ENCODE assay signal across 6 cellular contexts in genomic region chr16:30561212-30561816, GRCh38. TPM values are rescaled to one million over a fixed set of nuclear protein-coding genes. Genes with fewer than 3 reads are reported as not detected.
DNase-seq lines count a peak whose midpoint lies in the region; ATAC-seq and TF ChIP-seq lines count a peak whose summit lies in the region.

No MANE protein-coding gene starts in this region.

- CTCF ChIA-PET in GM10248 (lab: Yijun Ruan, JAX) = interaction anchor here (1.0 to 1.3 kb wide), 3 partner anchors 11 to 131 kb away, joined by 3 to 5 read pairs (median 3); partner anchors contain the start of genes DCTPP1 and ZNF688
- CTCF ChIA-PET in naive thymus-derived CD4-positive, alpha-beta T cell (lab: Charles Lee) = no interaction called here

- peaks cover 17 to 43% (median 25%) of the 10 kb centered on the region in 7 donors for H3K4me1 Mint-ChIP-seq in naive thymus-derived CD4-positive, alpha-beta T cell

- TF ChIP-seq CTCF in GM10248 (IDR thresholded peaks at IDR 0.05; ENCODE audit: control extremely low read depth, extremely low read depth, low read depth, missing control alignments) (no peak), astrocyte of the spinal cord (IDR thresholded peaks at IDR 0.05; ENCODE audit: low read depth, low read length) (no peak)

- POLR2A ChIA-PET in GM10248 (lab: Yijun Ruan, JAX) = interaction anchor here (0.6 kb wide), 1 partner anchor 14 kb away, joined by 3 read pairs; no protein-coding TSS in a partner anchor
- POLR2A ChIA-PET in naive thymus-derived CD4-positive, alpha-beta T cell (lab: Charles Lee) = interaction anchor here (0.6 to 7.6 kb wide), 10 partner anchors 10 to 339 kb away, joined by 3 to 149 read pairs (median 5); partner anchors contain the start of genes DCTPP1, PRR14, ZNF688 and ZNF747

- intact Hi-C loops in naive thymus-derived CD4-positive, alpha-beta T cell (cut with micrococcal nuclease) = no loop called here

- H3K36me3 ChIP-seq in naive thymus-derived CD4-positive, alpha-beta T cell (ENCODE audit: control insufficient read depth in 2 of 3, insufficient read depth in 3 of 3, low read length in 3 of 3) = peaks cover 0 to 5% (median 0%) of the 10 kb centered on the region in 3 experiments

- peak overlapping the region; percentile 77 to 87 (median 84) for H3K4me3 Mint-ChIP-seq in naive thymus-derived CD4-positive, alpha-beta T cell

- H3K27ac Mint-ChIP-seq in naive thymus-derived CD4-positive, alpha-beta T cell = peak overlapping the region; percentile 59 to 92 (median 81)

- peak; percentile 48 for DNase-seq in GM10248 (ENCODE audit: extremely low spot score)
- no peak for DNase-seq in astrocyte of the spinal cord (ENCODE audit: low read depth, low spot score)
- peak in 2 of 9 donors; percentile 18 to 41 for DNase-seq in naive thymus-derived CD4-positive, alpha-beta T cell
- no peak for DNase-seq in NCI-H69 (lab: John Stamatoyannopoulos, UW)
- DNase-seq in NCI-H2107 treated with DMSO at 0.1 percent for 48 hours (lab: John Stamatoyannopoulos, UW; ENCODE audit: unreplicated experiment) = no peak
- no peak for DNase-seq in activated gamma-delta T cell (lab: John Stamatoyannopoulos, UW)

- peak overlapping the region; percentile 29 for H3K4me3 ChIP-seq in astrocyte of the spinal cord (ENCODE audit: low read depth, low read length)
- peak overlapping the region; percentile 51 for H3K4me3 ChIP-seq in naive thymus-derived CD4-positive, alpha-beta T cell (ENCODE audit: low read length)

- in situ Hi-C loops in astrocyte of the spinal cord (cut with HindIII; ENCODE audit: low sequenced_read_pairs) = no loop called here

- H3K27ac ChIP-seq in naive thymus-derived CD4-positive, alpha-beta T cell (ENCODE audit: low read depth, low read length) = peak overlapping the region; percentile 67

- no peaks in the 10 kb centered on the region for H3K27me3 ChIP-seq in naive thymus-derived CD4-positive, alpha-beta T cell (ENCODE audit: control insufficient read depth in 2 of 2, insufficient read depth in 2 of 2, low read length in 2 of 2)

- H3K9me3 ChIP-seq in naive thymus-derived CD4-positive, alpha-beta T cell (ENCODE audit: control insufficient read depth in 2 of 3, low read length in 3 of 3) = no peaks in the 10 kb centered on the region

- peaks cover 0 to 1% (median 0%) of the 10 kb centered on the region in 5 donors for H3K36me3 Mint-ChIP-seq in naive thymus-derived CD4-positive, alpha-beta T cell

- H3K4me1 ChIP-seq in naive thymus-derived CD4-positive, alpha-beta T cell (ENCODE audit: control insufficient read depth in 2 of 2, insufficient read depth in 2 of 2, low read length in 2 of 2) = peaks cover 6 to 10% of the 10 kb centered on the region in 2 donors

- H3K9me3 Mint-ChIP-seq in naive thymus-derived CD4-positive, alpha-beta T cell = peaks cover 0 to 2% (median 0%) of the 10 kb centered on the region in 11 donors

- no peak for ATAC-seq in naive thymus-derived CD4-positive, alpha-beta T cell

- no peaks in the 10 kb centered on the region for H3K27me3 Mint-ChIP-seq in naive thymus-derived CD4-positive, alpha-beta T cell

RNA-seq across cellular contexts. Expression of gene ZNF764, which starts 3.1 kb away (rescaled TPM):
- total RNA-seq in naive thymus-derived CD4-positive, alpha-beta T cell = 10 to 100 TPM; 11.9 to 20.9 (median 19.3) TPM
- polyA plus RNA-seq in naive thymus-derived CD4-positive, alpha-beta T cell = 1 to 10 TPM; 4.5 to 6.8 TPM

RNA-seq across cellular contexts. Expression of gene ZNF688, which starts 10.2 kb away (rescaled TPM):
- total RNA-seq in naive thymus-derived CD4-positive, alpha-beta T cell = 10 to 100 TPM in 4 of 5 experiments, 1 to 10 TPM in 1; 8.8 to 24.3 (median 16.3) TPM
- 10 to 100 TPM; 29.7 to 33.2 TPM for polyA plus RNA-seq in naive thymus-derived CD4-positive, alpha-beta T cell

RNA-seq across cellular contexts. Expression of gene ZNF785, which starts 24.2 kb away (rescaled TPM):
- total RNA-seq in naive thymus-derived CD4-positive, alpha-beta T cell = 10 to 100 TPM; 10.2 to 37.1 (median 21.4) TPM
- polyA plus RNA-seq in naive thymus-derived CD4-positive, alpha-beta T cell = 1 to 10 TPM; 2.6 to 4.4 TPM

RNA-seq across cellular contexts. Expression of gene ZNF747, which starts 26.7 kb away (rescaled TPM):
- 10 to 100 TPM in 4 of 5 experiments, 1 to 10 TPM in 1; 9.1 to 17.4 (median 13.8) TPM for total RNA-seq in naive thymus-derived CD4-positive, alpha-beta T cell
- polyA plus RNA-seq in naive thymus-derived CD4-positive, alpha-beta T cell = 10 to 100 TPM in 1 of 2 donors, 1 to 10 TPM in 1; 8.9 to 11.7 TPM

RNA-seq across cellular contexts. Expression of gene ZNF768, which starts 34.9 kb away (rescaled TPM):
- total RNA-seq in naive thymus-derived CD4-positive, alpha-beta T cell = 1 to 10 TPM; 6.0 to 8.5 (median 7.3) TPM
- 1 to 10 TPM; 1.6 to 2.4 TPM for polyA plus RNA-seq in naive thymus-derived CD4-positive, alpha-beta T cell
